In the genomic region with DNA sequence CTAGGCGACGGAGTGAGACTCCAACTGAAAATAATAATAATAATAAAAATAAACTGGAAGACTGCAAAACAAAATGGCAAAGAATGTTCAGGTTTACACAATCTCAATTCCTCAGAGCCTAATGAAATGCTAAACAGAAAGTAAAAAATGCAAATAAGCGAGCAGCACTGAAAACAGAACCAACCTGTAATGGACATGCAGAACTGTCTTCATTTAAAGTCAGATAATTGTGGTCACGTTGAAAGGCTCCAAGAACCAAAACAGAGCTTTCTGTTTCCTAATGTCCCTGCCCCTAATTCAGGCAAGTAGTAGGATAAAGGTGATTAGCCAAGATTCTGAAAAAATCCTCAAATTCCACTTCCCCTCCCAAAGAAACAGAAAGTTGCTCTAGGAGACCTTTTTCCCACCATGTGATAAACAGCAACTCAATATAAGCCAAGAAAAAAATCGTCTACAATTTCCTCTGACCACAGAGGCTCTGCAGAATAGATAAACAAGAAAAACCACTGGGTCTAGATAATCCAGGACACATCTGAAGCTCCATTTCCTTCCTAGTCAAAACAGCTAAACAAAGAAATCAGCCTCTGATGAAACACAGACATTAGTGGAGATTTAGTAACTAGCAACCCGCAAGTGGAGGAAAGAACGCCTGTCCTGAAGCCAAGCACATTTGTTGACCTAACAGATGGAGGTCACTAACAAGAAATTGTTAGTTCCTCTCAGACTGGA, we compare ENCODE assay signal across 8 cellular contexts. TPM values are rescaled to one million over a fixed set of nuclear protein-coding genes. Genes with fewer than 3 reads are reported as not detected.
DNase-seq lines count a peak whose midpoint lies in the region; ATAC-seq and TF ChIP-seq lines count a peak whose summit lies in the region.

No MANE protein-coding gene starts in this region.

- H3K27ac Mint-ChIP-seq in T-cell = peak overlapping the region; percentile 58 to 74
- peak overlapping the region; percentile 72 for H3K27ac Mint-ChIP-seq in stimulated activated naive B cell treated with anti-CD40 and anti-IgM and Interleukin-4, amounts not matched to agents 10 μg/mL and 1 μg/mL and 100 μg/mL, for 72 hours

- H3K9me3 Mint-ChIP-seq in T-cell = no peaks in the 10 kb centered on the region
- no peaks in the 10 kb centered on the region for H3K9me3 Mint-ChIP-seq in stimulated activated naive B cell treated with anti-CD40 and anti-IgM and Interleukin-4, amounts not matched to agents 10 μg/mL and 1 μg/mL and 100 μg/mL, for 72 hours

- H3K36me3 Mint-ChIP-seq in T-cell = no peaks in the 10 kb centered on the region
- H3K36me3 Mint-ChIP-seq in stimulated activated naive B cell treated with anti-CD40 and anti-IgM and Interleukin-4, amounts not matched to agents 10 μg/mL and 1 μg/mL and 100 μg/mL, for 72 hours = no peaks in the 10 kb centered on the region

- no peak for TF ChIP-seq CTCF in foreskin fibroblast (IDR thresholded peaks at IDR 0.05; ENCODE audit: low read depth, low read length)

- peak overlapping the region; percentile 36 to 38 for H3K4me3 ChIP-seq in foreskin fibroblast (ENCODE audit: low read depth in 1 of 2, low read length in 2 of 2)

- CTCF ChIA-PET in T-cell (lab: Charles Lee) = interaction anchor here in 1 of 2 donors (0.5 to 1.6 kb wide), 2 partner anchors 19 to 22 kb away, joined by 3 to 5 read pairs; no protein-coding TSS in a partner anchor

- ATAC-seq in HG02884 (IDR thresholded peaks at IDR 0.05; ENCODE audit: unreplicated experiment) (peak; percentile 15), T-cell (replicated peaks in 1 of 4) (no peak), HG03520 (IDR thresholded peaks at IDR 0.05; ENCODE audit: unreplicated experiment) (no peak)
- no peak for ATAC-seq in stimulated activated naive B cell treated with anti-CD40 and anti-IgM and Interleukin-4, amounts not matched to agents 10 μg/mL and 1 μg/mL and 100 μg/mL, for 72 hours (replicated peaks)

- H3K4me1 Mint-ChIP-seq in T-cell = peaks cover 20 to 34% (median 33%) of the 10 kb centered on the region in 3 donors
- H3K4me1 Mint-ChIP-seq in stimulated activated naive B cell treated with anti-CD40 and anti-IgM and Interleukin-4, amounts not matched to agents 10 μg/mL and 1 μg/mL and 100 μg/mL, for 72 hours = peaks cover 5 to 18% of the 10 kb centered on the region in 2 donors

- H3K4me3 Mint-ChIP-seq in T-cell = peak overlapping the region; percentile 41 to 55 (median 46)
- H3K4me3 Mint-ChIP-seq in stimulated activated naive B cell treated with anti-CD40 and anti-IgM and Interleukin-4, amounts not matched to agents 10 μg/mL and 1 μg/mL and 100 μg/mL, for 72 hours = peak overlapping the region; percentile 41 to 65

- POLR2A ChIA-PET in T-cell (lab: Charles Lee) = interaction anchor here (0.6 kb wide), 2 partner anchors 9 to 126 kb away, joined by 3 to 8 read pairs; no protein-coding TSS in a partner anchor

- H3K27me3 Mint-ChIP-seq in T-cell = no peaks in the 10 kb centered on the region
- no peaks in the 10 kb centered on the region for H3K27me3 Mint-ChIP-seq in stimulated activated naive B cell treated with anti-CD40 and anti-IgM and Interleukin-4, amounts not matched to agents 10 μg/mL and 1 μg/mL and 100 μg/mL, for 72 hours

- DNase-seq in SIG-M5 treated with dmso at 0.1 percent for 504 hours (lab: John Stamatoyannopoulos, UW; ENCODE audit: unreplicated experiment) = peak; percentile 87
- DNase-seq in SIG-M5 (lab: John Stamatoyannopoulos, UW) = no peak
- DNase-seq in T-cell = no peak
- peak; percentile 48 to 68 for DNase-seq in foreskin fibroblast
- DNase-seq in stimulated activated naive B cell treated with anti-CD40 and anti-IgM and Interleukin-4, amounts not matched to agents 10 μg/mL and 1 μg/mL and 100 μg/mL, for 72 hours = no peak
- no peak for DNase-seq in HK-2 (ENCODE audit: unreplicated experiment)

RNA-seq across cellular contexts. Expression of gene MIS18BP1, which starts 3.0 kb away (rescaled TPM):
- total RNA-seq in T-cell = 10 to 100 TPM; 20.8 to 34.0 (median 27.6) TPM

Comparison
In these comparisons a context has a peak if more than half of its experiments do, and no peak if none do; other contexts are left out.
1. DNase-seq: peak in SIG-M5 treated with dmso at 0.1 percent for 504 hours (single experiment) and foreskin fibroblast (2 of 2); none in SIG-M5 (single experiment), T-cell (0 of 34), stimulated activated naive B cell treated with anti-CD40 and anti-IgM and Interleukin-4, amounts not matched to agents 10 μg/mL and 1 μg/mL and 100 μg/mL, for 72 hours (single experiment) and HK-2 (single experiment).